Comparison of ENCODE assay signal across 1 cellular context in the genomic region with DNA sequence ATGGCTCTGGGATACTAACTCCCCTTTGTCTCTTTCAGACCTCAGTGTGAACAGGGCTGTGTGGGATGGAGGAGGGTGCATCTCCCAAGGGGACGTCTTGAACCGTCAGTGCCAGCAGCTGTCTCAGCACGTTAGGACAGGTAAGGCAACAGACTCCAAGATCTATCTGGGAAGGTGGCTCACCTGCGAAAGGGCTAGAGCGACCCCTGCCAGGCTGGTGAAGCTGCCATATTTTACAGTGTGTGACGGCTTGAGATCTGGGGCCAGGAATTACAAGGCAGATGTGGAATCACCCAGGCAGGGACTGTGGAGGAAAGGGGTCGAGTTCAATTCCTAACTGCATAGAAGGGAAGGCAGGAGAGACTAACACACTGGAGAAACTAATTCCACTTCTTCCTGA.
TF ChIP-seq lines count a peak whose summit lies in the region.

No MANE protein-coding gene starts in this region.

TF ChIP-seq in GM23338, 12 proteins besides CTCF, POLR2A, EP300 and RAD21:
- TF ChIP-seq, protein P1, sequence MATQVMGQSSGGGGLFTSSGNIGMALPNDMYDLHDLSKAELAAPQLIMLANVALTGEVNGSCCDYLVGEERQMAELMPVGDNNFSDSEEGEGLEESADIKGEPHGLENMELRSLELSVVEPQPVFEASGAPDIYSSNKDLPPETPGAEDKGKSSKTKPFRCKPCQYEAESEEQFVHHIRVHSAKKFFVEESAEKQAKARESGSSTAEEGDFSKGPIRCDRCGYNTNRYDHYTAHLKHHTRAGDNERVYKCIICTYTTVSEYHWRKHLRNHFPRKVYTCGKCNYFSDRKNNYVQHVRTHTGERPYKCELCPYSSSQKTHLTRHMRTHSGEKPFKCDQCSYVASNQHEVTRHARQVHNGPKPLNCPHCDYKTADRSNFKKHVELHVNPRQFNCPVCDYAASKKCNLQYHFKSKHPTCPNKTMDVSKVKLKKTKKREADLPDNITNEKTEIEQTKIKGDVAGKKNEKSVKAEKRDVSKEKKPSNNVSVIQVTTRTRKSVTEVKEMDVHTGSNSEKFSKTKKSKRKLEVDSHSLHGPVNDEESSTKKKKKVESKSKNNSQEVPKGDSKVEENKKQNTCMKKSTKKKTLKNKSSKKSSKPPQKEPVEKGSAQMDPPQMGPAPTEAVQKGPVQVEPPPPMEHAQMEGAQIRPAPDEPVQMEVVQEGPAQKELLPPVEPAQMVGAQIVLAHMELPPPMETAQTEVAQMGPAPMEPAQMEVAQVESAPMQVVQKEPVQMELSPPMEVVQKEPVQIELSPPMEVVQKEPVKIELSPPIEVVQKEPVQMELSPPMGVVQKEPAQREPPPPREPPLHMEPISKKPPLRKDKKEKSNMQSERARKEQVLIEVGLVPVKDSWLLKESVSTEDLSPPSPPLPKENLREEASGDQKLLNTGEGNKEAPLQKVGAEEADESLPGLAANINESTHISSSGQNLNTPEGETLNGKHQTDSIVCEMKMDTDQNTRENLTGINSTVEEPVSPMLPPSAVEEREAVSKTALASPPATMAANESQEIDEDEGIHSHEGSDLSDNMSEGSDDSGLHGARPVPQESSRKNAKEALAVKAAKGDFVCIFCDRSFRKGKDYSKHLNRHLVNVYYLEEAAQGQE (IDR thresholded peaks at IDR 0.05; ENCODE audit: unreplicated experiment): no peak
- TF ChIP-seq, protein P2, sequence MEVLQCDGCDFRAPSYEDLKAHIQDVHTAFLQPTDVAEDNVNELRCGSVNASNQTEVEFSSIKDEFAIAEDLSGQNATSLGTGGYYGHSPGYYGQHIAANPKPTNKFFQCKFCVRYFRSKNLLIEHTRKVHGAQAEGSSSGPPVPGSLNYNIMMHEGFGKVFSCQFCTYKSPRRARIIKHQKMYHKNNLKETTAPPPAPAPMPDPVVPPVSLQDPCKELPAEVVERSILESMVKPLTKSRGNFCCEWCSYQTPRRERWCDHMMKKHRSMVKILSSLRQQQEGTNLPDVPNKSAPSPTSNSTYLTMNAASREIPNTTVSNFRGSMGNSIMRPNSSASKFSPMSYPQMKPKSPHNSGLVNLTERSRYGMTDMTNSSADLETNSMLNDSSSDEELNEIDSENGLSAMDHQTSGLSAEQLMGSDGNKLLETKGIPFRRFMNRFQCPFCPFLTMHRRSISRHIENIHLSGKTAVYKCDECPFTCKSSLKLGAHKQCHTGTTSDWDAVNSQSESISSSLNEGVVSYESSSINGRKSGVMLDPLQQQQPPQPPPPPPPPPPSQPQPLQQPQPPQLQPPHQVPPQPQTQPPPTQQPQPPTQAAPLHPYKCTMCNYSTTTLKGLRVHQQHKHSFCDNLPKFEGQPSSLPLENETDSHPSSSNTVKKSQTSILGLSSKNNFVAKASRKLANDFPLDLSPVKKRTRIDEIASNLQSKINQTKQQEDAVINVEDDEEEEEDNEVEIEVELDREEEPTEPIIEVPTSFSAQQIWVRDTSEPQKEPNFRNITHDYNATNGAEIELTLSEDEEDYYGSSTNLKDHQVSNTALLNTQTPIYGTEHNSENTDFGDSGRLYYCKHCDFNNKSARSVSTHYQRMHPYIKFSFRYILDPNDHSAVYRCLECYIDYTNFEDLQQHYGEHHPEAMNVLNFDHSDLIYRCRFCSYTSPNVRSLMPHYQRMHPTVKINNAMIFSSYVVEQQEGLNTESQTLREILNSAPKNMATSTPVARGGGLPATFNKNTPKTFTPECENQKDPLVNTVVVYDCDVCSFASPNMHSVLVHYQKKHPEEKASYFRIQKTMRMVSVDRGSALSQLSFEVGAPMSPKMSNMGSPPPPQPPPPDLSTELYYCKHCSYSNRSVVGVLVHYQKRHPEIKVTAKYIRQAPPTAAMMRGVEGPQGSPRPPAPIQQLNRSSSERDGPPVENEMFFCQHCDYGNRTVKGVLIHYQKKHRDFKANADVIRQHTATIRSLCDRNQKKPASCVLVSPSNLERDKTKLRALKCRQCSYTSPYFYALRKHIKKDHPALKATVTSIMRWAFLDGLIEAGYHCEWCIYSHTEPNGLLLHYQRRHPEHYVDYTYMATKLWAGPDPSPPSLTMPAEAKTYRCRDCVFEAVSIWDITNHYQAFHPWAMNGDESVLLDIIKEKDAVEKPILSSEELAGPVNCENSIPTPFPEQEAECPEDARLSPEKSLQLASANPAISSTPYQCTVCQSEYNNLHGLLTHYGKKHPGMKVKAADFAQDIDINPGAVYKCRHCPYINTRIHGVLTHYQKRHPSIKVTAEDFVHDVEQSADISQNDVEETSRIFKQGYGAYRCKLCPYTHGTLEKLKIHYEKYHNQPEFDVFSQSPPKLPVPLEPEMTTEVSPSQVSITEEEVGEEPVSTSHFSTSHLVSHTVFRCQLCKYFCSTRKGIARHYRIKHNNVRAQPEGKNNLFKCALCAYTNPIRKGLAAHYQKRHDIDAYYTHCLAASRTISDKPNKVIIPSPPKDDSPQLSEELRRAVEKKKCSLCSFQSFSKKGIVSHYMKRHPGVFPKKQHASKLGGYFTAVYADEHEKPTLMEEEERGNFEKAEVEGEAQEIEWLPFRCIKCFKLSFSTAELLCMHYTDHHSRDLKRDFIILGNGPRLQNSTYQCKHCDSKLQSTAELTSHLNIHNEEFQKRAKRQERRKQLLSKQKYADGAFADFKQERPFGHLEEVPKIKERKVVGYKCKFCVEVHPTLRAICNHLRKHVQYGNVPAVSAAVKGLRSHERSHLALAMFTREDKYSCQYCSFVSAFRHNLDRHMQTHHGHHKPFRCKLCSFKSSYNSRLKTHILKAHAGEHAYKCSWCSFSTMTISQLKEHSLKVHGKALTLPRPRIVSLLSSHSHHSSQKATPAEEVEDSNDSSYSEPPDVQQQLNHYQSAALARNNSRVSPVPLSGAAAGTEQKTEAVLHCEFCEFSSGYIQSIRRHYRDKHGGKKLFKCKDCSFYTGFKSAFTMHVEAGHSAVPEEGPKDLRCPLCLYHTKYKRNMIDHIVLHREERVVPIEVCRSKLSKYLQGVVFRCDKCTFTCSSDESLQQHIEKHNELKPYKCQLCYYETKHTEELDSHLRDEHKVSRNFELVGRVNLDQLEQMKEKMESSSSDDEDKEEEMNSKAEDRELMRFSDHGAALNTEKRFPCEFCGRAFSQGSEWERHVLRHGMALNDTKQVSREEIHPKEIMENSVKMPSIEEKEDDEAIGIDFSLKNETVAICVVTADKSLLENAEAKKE (CRISPR knock-in tag; IDR thresholded peaks at IDR 0.05): no peak
- TF ChIP-seq EZH2phosphoT487 (IDR thresholded peaks at IDR 0.05; ENCODE audit: unreplicated experiment): no peak
- TF ChIP-seq ZNF114 (CRISPR knock-in tag; IDR thresholded peaks at IDR 0.05): no peak
- no peak for TF ChIP-seq ZNF331 (CRISPR knock-in tag; IDR thresholded peaks at IDR 0.05; ENCODE audit: low read depth)
- no peak for TF ChIP-seq JUNB (IDR thresholded peaks at IDR 0.05; ENCODE audit: unreplicated experiment)
- TF ChIP-seq CREB1 (CRISPR knock-in tag; IDR thresholded peaks at IDR 0.05; ENCODE audit: low read depth): no peak
- no peak for TF ChIP-seq STAT1 (IDR thresholded peaks at IDR 0.05; ENCODE audit: unreplicated experiment)
- TF ChIP-seq, protein P3, sequence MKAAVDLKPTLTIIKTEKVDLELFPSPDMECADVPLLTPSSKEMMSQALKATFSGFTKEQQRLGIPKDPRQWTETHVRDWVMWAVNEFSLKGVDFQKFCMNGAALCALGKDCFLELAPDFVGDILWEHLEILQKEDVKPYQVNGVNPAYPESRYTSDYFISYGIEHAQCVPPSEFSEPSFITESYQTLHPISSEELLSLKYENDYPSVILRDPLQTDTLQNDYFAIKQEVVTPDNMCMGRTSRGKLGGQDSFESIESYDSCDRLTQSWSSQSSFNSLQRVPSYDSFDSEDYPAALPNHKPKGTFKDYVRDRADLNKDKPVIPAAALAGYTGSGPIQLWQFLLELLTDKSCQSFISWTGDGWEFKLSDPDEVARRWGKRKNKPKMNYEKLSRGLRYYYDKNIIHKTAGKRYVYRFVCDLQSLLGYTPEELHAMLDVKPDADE (IDR thresholded peaks at IDR 0.05): no peak
- no peak for TF ChIP-seq POLR2AphosphoS5 (IDR thresholded peaks at IDR 0.05; ENCODE audit: low read depth)
- TF ChIP-seq EZH2 (IDR thresholded peaks at IDR 0.05; ENCODE audit: low read depth, unreplicated experiment): no peak
- no peak for TF ChIP-seq NANOG (IDR thresholded peaks at IDR 0.05; ENCODE audit: borderline replicate concordance)
TF ChIP-seq in GM23338: peak in this region for 0.
